Comparison of ENCODE assay signal across 8 cellular contexts in the genomic region with DNA sequence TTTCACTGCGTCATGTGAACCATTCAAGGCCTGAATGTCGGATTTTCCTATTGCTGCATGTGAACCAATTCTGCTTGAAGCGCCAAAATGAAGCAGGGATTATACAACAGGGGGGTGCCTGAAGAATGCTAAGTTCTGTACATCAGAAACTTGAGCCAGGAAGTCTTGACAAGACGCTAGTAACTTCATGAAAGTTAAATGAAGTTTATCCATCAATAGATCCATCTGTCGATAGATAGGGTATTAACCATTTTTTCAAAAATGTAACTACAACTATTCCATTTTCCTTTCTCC. TPM values are rescaled to one million over a fixed set of nuclear protein-coding genes. Genes with fewer than 3 reads are reported as not detected.
DNase-seq lines count a peak whose midpoint lies in the region; ATAC-seq and TF ChIP-seq lines count a peak whose summit lies in the region.

No MANE protein-coding gene starts in this region.

- H3K27ac Mint-ChIP-seq in IgD-negative memory B cell (peak overlapping the region; percentile 87 to 99 (median 98)), chondrocyte (ENCODE audit: unreplicated experiment) (peak overlapping the region; percentile 98)

- ATAC-seq in GM21717 (IDR thresholded peaks at IDR 0.05; ENCODE audit: unreplicated experiment) = no peak
- ATAC-seq in GM19455 (IDR thresholded peaks at IDR 0.05; ENCODE audit: unreplicated experiment) = no peak

- peak overlapping the region; percentile 88 for H3K9ac ChIP-seq in mucosa of stomach (ENCODE audit: low read length)

- H3K9me3 ChIP-seq in mucosa of stomach (ENCODE audit: control insufficient read depth, low read length) = no peaks in the 10 kb centered on the region

- DNase-seq in chondrocyte (ENCODE audit: low spot score) (no peak), dermis blood vessel endothelial cell (no peak), kidney glomerular epithelial cell (lab: John Stamatoyannopoulos, UW) (no peak)

- peak overlapping the region; percentile 93 to 98 (median 95) for H3K4me3 Mint-ChIP-seq in IgD-negative memory B cell
- peak overlapping the region; percentile 91 for H3K4me3 Mint-ChIP-seq in chondrocyte (ENCODE audit: unreplicated experiment)

- H3K36me3 Mint-ChIP-seq in IgD-negative memory B cell (no peaks in the 10 kb centered on the region), chondrocyte (ENCODE audit: low read depth) (no peaks in the 10 kb centered on the region)

- peaks cover 14% of the 10 kb centered on the region; the same call in 1 of the 2 replicates for H3K36me3 ChIP-seq in ACC112 (ENCODE audit: insufficient read depth, low read length)
- H3K36me3 ChIP-seq in mucosa of stomach (ENCODE audit: control insufficient read depth, insufficient read depth, low read length) = no peaks in the 10 kb centered on the region

- H2AFZ ChIP-seq in ACC112 (ENCODE audit: low read length, unreplicated experiment) = peak overlapping the region; percentile 95

- H3K27ac ChIP-seq in ACC112 (ENCODE audit: low read depth, low read length) = peak overlapping the region; percentile 48

- H3K4me3 ChIP-seq in ACC112 (ENCODE audit: low read depth, low read length) (peak overlapping the region; percentile 85), mucosa of stomach (ENCODE audit: low read length) (peak overlapping the region; percentile 70)

- TF ChIP-seq CTCF in chondrocyte (IDR thresholded peaks at IDR 0.05) = no peak

- peaks cover 20% of the 10 kb centered on the region for H3K4me1 ChIP-seq in ACC112 (ENCODE audit: control insufficient read depth, insufficient read depth, low read length, unreplicated experiment)
- H3K4me1 ChIP-seq in mucosa of stomach (ENCODE audit: control insufficient read depth, insufficient read depth, low read length) = no peaks in the 10 kb centered on the region

- H3K27me3 ChIP-seq in ACC112 (ENCODE audit: insufficient read depth, low read length) (peaks cover 5% of the 10 kb centered on the region), mucosa of stomach (ENCODE audit: control insufficient read depth, insufficient read depth, low read length) (no peaks in the 10 kb centered on the region)

- peaks cover 15 to 30% (median 20%) of the 10 kb centered on the region in 3 donors for H3K4me1 Mint-ChIP-seq in IgD-negative memory B cell
- peaks cover 24% of the 10 kb centered on the region for H3K4me1 Mint-ChIP-seq in chondrocyte (ENCODE audit: low read depth)

- H3K27me3 Mint-ChIP-seq in IgD-negative memory B cell = no peaks in the 10 kb centered on the region
- peaks cover 2% of the 10 kb centered on the region for H3K27me3 Mint-ChIP-seq in chondrocyte (ENCODE audit: low read depth)

- H3K79me2 ChIP-seq in ACC112 (ENCODE audit: control insufficient read depth, insufficient read depth, low read length, unreplicated experiment) = peaks cover 36% of the 10 kb centered on the region

- H3K9me3 Mint-ChIP-seq in IgD-negative memory B cell = no peaks in the 10 kb centered on the region
- H3K9me3 Mint-ChIP-seq in chondrocyte (ENCODE audit: low read depth) = no peaks in the 10 kb centered on the region

RNA-seq across cellular contexts. Expression of a gene that starts 0.6 kb away (rescaled TPM):
- 4.3 TPM for polyA plus RNA-seq in IgD-negative memory B cell
- 12.2 to 17.3 TPM (median 12.9 TPM) in 3 replicates for total RNA-seq in chondrocyte
- 7.7 and 10.2 TPM in 2 replicates for total RNA-seq in dermis blood vessel endothelial cell
